In genomic region chr19:42219812-42220750, GRCh38 we compare ENCODE assay signal across 8 cellular contexts. TPM values are rescaled to one million over a fixed set of nuclear protein-coding genes. Genes with fewer than 3 reads are reported as not detected.
DNase-seq lines count a peak whose midpoint lies in the region; TF ChIP-seq lines count a peak whose summit lies in the region.

A gene with protein sequence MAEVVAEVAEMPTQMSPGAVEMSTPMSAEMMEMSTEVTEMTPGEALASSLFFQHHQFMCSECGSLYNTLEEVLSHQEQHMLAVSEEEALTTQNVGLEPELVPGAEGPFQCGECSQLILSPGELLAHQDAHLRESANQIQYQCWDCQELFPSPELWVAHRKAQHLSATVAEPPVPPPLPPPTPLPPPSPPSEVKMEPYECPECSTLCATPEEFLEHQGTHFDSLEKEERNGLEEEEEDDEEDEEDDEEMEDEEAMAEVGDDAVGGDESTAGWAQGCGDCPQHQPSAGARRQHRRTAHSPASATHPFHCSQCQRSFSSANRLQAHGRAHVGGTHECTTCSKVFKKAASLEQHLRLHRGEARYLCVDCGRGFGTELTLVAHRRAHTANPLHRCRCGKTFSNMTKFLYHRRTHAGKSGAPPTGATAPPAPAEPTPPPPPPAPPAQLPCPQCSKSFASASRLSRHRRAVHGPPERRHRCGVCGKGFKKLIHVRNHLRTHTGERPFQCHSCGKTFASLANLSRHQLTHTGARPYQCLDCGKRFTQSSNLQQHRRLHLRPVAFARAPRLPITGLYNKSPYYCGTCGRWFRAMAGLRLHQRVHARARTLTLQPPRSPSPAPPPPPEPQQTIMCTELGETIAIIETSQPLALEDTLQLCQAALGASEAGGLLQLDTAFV (plus strand): TSS chr19:42220312. CDS start chr19:42224404, 4,092 bp downstream.

- peaks cover 13% of the 10 kb centered on the region for H3K36me3 ChIP-seq in neuron (ENCODE audit: insufficient read depth, low read length)

- peak within 1 kb of the TSS; percentile 41 for H2AFZ ChIP-seq in neuron (ENCODE audit: low read depth, low read length)

- no peaks in the 10 kb centered on the region for H3K27me3 ChIP-seq in neuron (ENCODE audit: insufficient read depth, low read length)

- no peaks in the 10 kb centered on the region for H3K9me3 ChIP-seq in neuron (ENCODE audit: low read length)

- DNase-seq in GM03348 (ENCODE audit: low spot score) (peak; percentile 100), HFF-Myc (ENCODE audit: extremely low read depth, low read depth) (peak; percentile 93), NAMALWA (ENCODE audit: low spot score) (peak; percentile 99), SK-MEL-5 (ENCODE audit: low read depth, low spot score) (peak; percentile 96), foreskin melanocyte (peak; percentile 95), stromal cell of bone marrow (ENCODE audit: low read depth) (peak; percentile 95)
- peak; percentile 81 to 96 (median 88) for DNase-seq in activated naive CD4-positive, alpha-beta T cell (lab: John Stamatoyannopoulos, UW)

- in situ Hi-C loops in SK-MEL-5 (cut with HindIII; ENCODE audit: low pct_unique_long_range_greater_than_20kb, low sequenced_read_pairs) = no loop called here

- H3K4me1 ChIP-seq in neuron (ENCODE audit: insufficient read depth, low read length) = peaks cover 30% of the 10 kb centered on the region

- H3K4me3 ChIP-seq in HFF-Myc (replicated peaks; ENCODE audit: low read depth, low read length) (peak within 1 kb of the TSS; percentile 68), neuron (ENCODE audit: low read length) (peak within 1 kb of the TSS; percentile 87)

- TF ChIP-seq CTCF in HFF-Myc (IDR thresholded peaks at IDR 0.05; ENCODE audit: low read depth, low read length, missing control alignments) = no peak

RNA-seq across cellular contexts. Expression of the gene that starts here (rescaled TPM):
- total RNA-seq in SK-MEL-5 (2014; rRNA removed; shearing (Covaris generic)) = 6.8 and 8.9 TPM in 2 replicates
- polyA plus RNA-seq in SK-MEL-5 (2015; cell fraction: cytosol; rRNA removed) = 7.1 TPM in 2 replicates
- 5.5 and 8.1 TPM in 2 replicates for polyA plus RNA-seq in SK-MEL-5 (2015; cell fraction: nucleus; rRNA removed)

Comparison
In these comparisons a context has a peak if more than half of its experiments do, and no peak if none do; other contexts are left out.
1. Peak in every context shown above with its lines: DNase-seq and H3K4me3 ChIP-seq.